In genomic region chr2:47174731-47175361, GRCh38 we compare ENCODE assay signal across 8 cellular contexts. TPM values are rescaled to one million over a fixed set of nuclear protein-coding genes. Genes with fewer than 3 reads are reported as not detected.
DNase-seq lines count a peak whose midpoint lies in the region; ATAC-seq, FAIRE-seq and TF ChIP-seq lines count a peak whose summit lies in the region.

No MANE protein-coding gene starts in this region.

- in situ Hi-C loops in GM23248 (cut with MboI) (no loop called here), K562 (cut with MboI) (no loop called here)

- peak overlapping the region; percentile 99 for H3K27ac ChIP-seq in GM23248
- H3K27ac ChIP-seq in OCI-LY7 (ENCODE audit: low read depth, low read length, poor library complexity, severe bottlenecking) = peak overlapping the region; percentile 92
- H3K27ac ChIP-seq in K562 (ENCODE audit: extremely low read depth, low read depth, low read length) = peak overlapping the region; percentile 100
- H3K27ac ChIP-seq in kidney (ENCODE audit: low read depth in 2 of 2, low read length in 2 of 2) = peak overlapping the region; percentile 50 to 99

- intact Hi-C loops in OCI-LY7 (cut with micrococcal nuclease; ENCODE audit: unreplicated experiment) = no loop called here
- intact Hi-C loops in K562 (cut with micrococcal nuclease) = no loop called here
- intact Hi-C loops in kidney (cut with DNase I) = no loop called here

- H3K4me3 ChIP-seq in BE2C (ENCODE audit: low read depth, low read length) = peak overlapping the region; percentile 99
- H3K4me3 ChIP-seq in GM23248 = peak overlapping the region; percentile 97
- H3K4me3 ChIP-seq in OCI-LY7 (ENCODE audit: low read depth, low read length, poor library complexity, severe bottlenecking) = peak overlapping the region; percentile 98
- peak overlapping the region; percentile 78 for H3K4me3 ChIP-seq in K562
- peak overlapping the region; percentile 90 to 95 for H3K4me3 ChIP-seq in kidney (ENCODE audit: low read length in 2 of 2)

- no TSS peak for BruUV-seq in OCI-LY7 (replicated peaks; lab: Mats Ljungman, UMichigan)
- no TSS peak for BruUV-seq in K562 (replicated peaks; lab: Mats Ljungman, UMichigan)

- FAIRE-seq in K562 (lab: Jason Lieb, UNC) (peak; percentile 6), kidney (lab: Jason Lieb, UNC) (no peak)

- H3K9ac ChIP-seq in GM23248 = peak overlapping the region; percentile 99
- H3K9ac ChIP-seq in K562 (ENCODE audit: insufficient read depth in 1 of 2, low read depth in 2 of 2, low read length in 2 of 2) = peak overlapping the region; percentile 86 to 100
- peak overlapping the region; percentile 38 to 94 for H3K9ac ChIP-seq in kidney (ENCODE audit: low read length in 2 of 2)

- POLR2A ChIA-PET in OCI-LY7 (lab: Charles Lee) = interaction anchor here (0.7 to 1.4 kb wide), 4 partner anchors 10 to 540 kb away, joined by 3 to 4 read pairs (median 3); no protein-coding TSS in a partner anchor
- POLR2A ChIA-PET in K562 (lab: Yijun Ruan, JAX) = no interaction called here

- TF ChIP-seq RAD21 in K562 (CRISPR knock-in tag; conservative IDR thresholded peaks at IDR 0.05 in 1 of 2, IDR thresholded peaks at IDR 0.05 in 1 of 2) = no peak

- no peaks in the 10 kb centered on the region for H3K9me1 ChIP-seq in K562 (ENCODE audit: control insufficient read depth, insufficient read depth, low read length)

- CTCF ChIA-PET in OCI-LY7 (lab: Charles Lee; ENCODE audit: unreplicated experiment) = no interaction called here
- CTCF ChIA-PET in K562 (lab: Yijun Ruan, JAX; ENCODE audit: low intra/inter-chr PET ratio) = interaction anchor here (1.1 kb wide), 1 partner anchor 98 kb away, joined by 3 read pairs; no protein-coding TSS in a partner anchor

- peak; percentile 57 for ATAC-seq in K562
- no peak for ATAC-seq in GM21619 (IDR thresholded peaks at IDR 0.05; ENCODE audit: unreplicated experiment)
- ATAC-seq in activated CD4-positive, CD25-positive, alpha-beta regulatory T cell treated with anti-CD3 and anti-CD28 coated beads, Interleukin-2, amount 50 U/mL, for 24 hours = no peak

- whole genome bisulfite sequencing in GM23248 (ENCODE audit: low coverage in 1 of 2, low lambda C conversion rate in 2 of 2, missing lambda C conversion rate in 2 of 2), 2 experiments = 2% methylated on average over 15 of the region's 15 CpGs
- WGBS in K562 (ENCODE audit: insufficient coverage, low coverage, missing lambda C conversion rate) = under 1% methylated on average over 14 of the region's 15 CpGs

- no peak overlapping the region for H2AFZ ChIP-seq in GM23248
- no peak overlapping the region for H2AFZ ChIP-seq in OCI-LY7 (ENCODE audit: low read length)
- H2AFZ ChIP-seq in K562 (ENCODE audit: low read depth, low read length) = no peak overlapping the region

- H3K9me2 ChIP-seq in GM23248 (ENCODE audit: insufficient read depth) = no peaks in the 10 kb centered on the region
- no peaks in the 10 kb centered on the region for H3K9me2 ChIP-seq in OCI-LY7 (ENCODE audit: insufficient read depth, low read length)

- H3K4me2 ChIP-seq in GM23248 (ENCODE audit: unreplicated experiment) (peak overlapping the region; percentile 85), OCI-LY7 (ENCODE audit: low read length) (peak overlapping the region; percentile 83), K562 (ENCODE audit: insufficient read depth, low read length) (peak overlapping the region; percentile 90)

- no peaks in the 10 kb centered on the region for H3K9me3 ChIP-seq in BE2C
- H3K9me3 ChIP-seq in GM23248 (ENCODE audit: low read depth) = no peaks in the 10 kb centered on the region
- no peaks in the 10 kb centered on the region for H3K9me3 ChIP-seq in OCI-LY7 (ENCODE audit: low read length)
- no peaks in the 10 kb centered on the region for H3K9me3 ChIP-seq in K562 (replicated peaks; ENCODE audit: control insufficient read depth, insufficient read depth, low read depth, low read length)
- no peaks in the 10 kb centered on the region for H3K9me3 ChIP-seq in kidney (ENCODE audit: control insufficient read depth in 1 of 2, low read length in 2 of 2)

- H3F3A ChIP-seq in GM23248 (ENCODE audit: insufficient read depth) = peaks cover 55% of the 10 kb centered on the region

- TF ChIP-seq POLR2A in K562 (conservative IDR thresholded peaks at IDR 0.05) = peak; percentile 60

- peaks cover 69% of the 10 kb centered on the region for H3K79me2 ChIP-seq in GM23248 (ENCODE audit: insufficient read depth)
- peaks cover 63% of the 10 kb centered on the region for H3K79me2 ChIP-seq in OCI-LY7 (ENCODE audit: insufficient read depth, low read depth, low read length)
- H3K79me2 ChIP-seq in K562 (ENCODE audit: control insufficient read depth, insufficient read depth, low read length) = peaks cover 67% of the 10 kb centered on the region

- DNase-seq in BE2C = peak; percentile 41
- peak; percentile 82 for DNase-seq in GM23248
- peak; percentile 53 for DNase-seq in OCI-LY7 (ENCODE audit: low spot score)
- peak; percentile 31 to 72 (median 46) for DNase-seq in K562 (ENCODE audit: extremely low read depth in 1 of 4, low spot score in 3 of 4)
- no peak for DNase-seq in kidney
- DNase-seq in stimulated activated CD8-positive, alpha-beta memory T cell treated with anti-CD3 and anti-CD28 coated beads, Interleukin-4, amount 100 ng/mL, for 48 hours = peak; percentile 40

- H3K4me1 ChIP-seq in BE2C = peaks cover 6% of the 10 kb centered on the region
- peaks cover 45% of the 10 kb centered on the region for H3K4me1 ChIP-seq in GM23248 (ENCODE audit: insufficient read depth)
- H3K4me1 ChIP-seq in OCI-LY7 (ENCODE audit: insufficient read depth, low read length, poor library complexity, severe bottlenecking) = peaks cover 64% of the 10 kb centered on the region
- peaks cover 7 to 36% of the 10 kb centered on the region in 2 experiments; a peak in 4 of 5 replicates for H3K4me1 ChIP-seq in K562 (replicated peaks in 1 of 2; ENCODE audit: control insufficient read depth in 2 of 2, insufficient read depth in 2 of 2, low read length in 2 of 2)
- peaks cover 5 to 19% of the 10 kb centered on the region in 2 donors for H3K4me1 ChIP-seq in kidney (ENCODE audit: control insufficient read depth in 1 of 2, insufficient read depth in 1 of 2, low read depth in 1 of 2, low read length in 2 of 2)

- peaks cover 36% of the 10 kb centered on the region for H4K20me1 ChIP-seq in GM23248 (ENCODE audit: insufficient read depth)
- peaks cover 53% of the 10 kb centered on the region for H4K20me1 ChIP-seq in OCI-LY7 (ENCODE audit: insufficient read depth, low read length)
- H4K20me1 ChIP-seq in K562 (replicated peaks; ENCODE audit: control insufficient read depth, insufficient read depth, low read length) = peaks cover 56% of the 10 kb centered on the region

- H3K27me3 ChIP-seq in BE2C (no peaks in the 10 kb centered on the region; the same call in 1 of the 2 replicates), GM23248 (replicated peaks; ENCODE audit: insufficient read depth) (no peaks in the 10 kb centered on the region), K562 (ENCODE audit: control insufficient read depth in 2 of 2, insufficient read depth in 2 of 2, low read length in 2 of 2) (no peaks in the 10 kb centered on the region; a peak in 1 of 5 replicates)

- TF ChIP-seq EP300 in K562 (IDR thresholded peaks at IDR 0.05; ENCODE audit: low read length) = peak; percentile 3; the same call in 1 of the 2 replicates

- H3K36me3 ChIP-seq in BE2C (peaks cover 40% of the 10 kb centered on the region), GM23248 (ENCODE audit: low read depth) (peaks cover 16% of the 10 kb centered on the region; the same call in 1 of the 2 replicates), OCI-LY7 (ENCODE audit: insufficient read depth, low read length) (peaks cover 60% of the 10 kb centered on the region), K562 (ENCODE audit: control insufficient read depth, insufficient read depth, low read length) (peaks cover 43% of the 10 kb centered on the region), kidney (ENCODE audit: control insufficient read depth in 1 of 2, insufficient read depth in 2 of 2, low read length in 2 of 2) (peaks cover 0 to 5% of the 10 kb centered on the region in 2 donors)

- no peak for TF ChIP-seq CTCF in BE2C (IDR thresholded peaks at IDR 0.05; ENCODE audit: low read depth, low read length)
- TF ChIP-seq CTCF in OCI-LY7 (conservative IDR thresholded peaks at IDR 0.05; ENCODE audit: low read length) = no peak
- TF ChIP-seq CTCF in K562 (IDR thresholded peaks at IDR 0.05 in 2 of 3, conservative IDR thresholded peaks at IDR 0.05 in 1 of 3; ENCODE audit: insufficient read depth in 2 of 3, low read depth in 1 of 3, low read length in 3 of 3) = no peak
- no peak for TF ChIP-seq CTCF in kidney (IDR thresholded peaks at IDR 0.05; ENCODE audit: borderline replicate concordance, extremely low read depth, insufficient read depth)

RNA-seq across cellular contexts. Expression of gene CALM2, which starts 1.5 kb away (rescaled TPM):
- 2,068 TPM for polyA plus RNA-seq in BE2C (2012; ENCODE audit: insufficient read depth, insufficient read length, low read depth)
- total RNA-seq in GM23248 (2014; rRNA removed; shearing (Covaris generic)) = 1,056 and 1,083 TPM in 2 replicates
- polyA plus RNA-seq in GM23248 (2016; fragmentation: Nextera tagmentation; extraction: Ambion mirVana) = 2,147 and 2,171 TPM in 2 replicates
- 407 and 572 TPM in 2 replicates for total RNA-seq in OCI-LY7 (2014; rRNA removed; shearing (Covaris generic))
- total RNA-seq in OCI-LY7 (2022) = 562 and 598 TPM in 2 replicates
- total RNA-seq in K562 (2011; cell fraction: chromatin; rRNA removed; ENCODE audit: low replicate concordance) = 47.4 and 171 TPM in 2 replicates
- 27.7 and 36.5 TPM in 2 replicates for total RNA-seq in K562 (2011; cell fraction: nucleolus; rRNA removed)
- 119 and 209 TPM in 2 replicates for total RNA-seq in K562 (2011; cell fraction: nucleoplasm; rRNA removed)
- 304 and 331 TPM in 2 replicates for total RNA-seq in K562 (2014; rRNA removed)
- total RNA-seq in K562 (2014; rRNA removed; fragmentation: Illumina TruSeq; extraction: Trizol) = 656 and 729 TPM in 2 replicates
- 436 and 447 TPM in 2 replicates for total RNA-seq in K562 (2015; rRNA removed; fragmentation: Illumina TruSeq; extraction: Trizol)
- total RNA-seq in K562 (2021) = 357 and 363 TPM in 2 replicates
- polyA plus RNA-seq in K562 (2011; rRNA removed) = 225 and 326 TPM in 2 replicates
- 55.4 and 201 TPM in 2 replicates for polyA plus RNA-seq in K562 (2011; cell fraction: cytosol; rRNA removed)
- polyA plus RNA-seq in K562 (2011; cell fraction: nucleus; rRNA removed) = 55.4 and 96.4 TPM in 2 replicates
- polyA plus RNA-seq in K562 (2012) = 409 and 511 TPM in 2 replicates
- 457 and 479 TPM in 2 replicates for polyA plus RNA-seq in K562 (2014; fragmentation: Illumina TruSeq; extraction: Trizol)
- 1,000 to 10,000 TPM; 1,257 to 1,855 TPM for polyA plus RNA-seq in K562 (2014; fragmentation: Nextera tagmentation; extraction: Ambion mirVana)
- polyA plus RNA-seq in K562 (2014; rRNA removed) = 316 and 329 TPM in 2 replicates
- polyA minus RNA-seq in K562 (2011; rRNA and poly(A)+ RNA removed) = 319 and 344 TPM in 2 replicates
- polyA minus RNA-seq in K562 (2011; cell fraction: cytosol; rRNA and poly(A)+ RNA removed) = 93.9 and 115 TPM in 2 replicates
- 54.7 and 100 TPM in 2 replicates for polyA minus RNA-seq in K562 (2011; cell fraction: nucleus; rRNA and poly(A)+ RNA removed)
- 576 TPM for total RNA-seq in kidney
- 633 TPM for polyA plus RNA-seq in kidney (ENCODE audit: insufficient read depth, low read depth, low replicate concordance)

RNA-seq across cellular contexts. Expression of gene STPG4, which starts 19.7 kb away (rescaled TPM):
- polyA plus RNA-seq in BE2C (2012; ENCODE audit: insufficient read depth, insufficient read length, low read depth) = not detected
- not detected in 2 replicates for total RNA-seq in GM23248 (2014; rRNA removed; shearing (Covaris generic))
- polyA plus RNA-seq in GM23248 (2016; fragmentation: Nextera tagmentation; extraction: Ambion mirVana) (not detected in 2 replicates), K562 (2011; rRNA removed) (not detected in 2 replicates), K562 (2014; fragmentation: Illumina TruSeq; extraction: Trizol) (0.10 TPM in 1 of 2 replicates, not detected in the other), K562 (2014; fragmentation: Nextera tagmentation; extraction: Ambion mirVana) (not detected), K562 (2014; rRNA removed) (0.28 TPM in 1 of 2 replicates, not detected in the other), kidney (ENCODE audit: insufficient read depth, low read depth, low replicate concordance) (not detected)
- 0.08 TPM in 1 of 2 replicates, not detected in the other for total RNA-seq in OCI-LY7 (2014; rRNA removed; shearing (Covaris generic))
- total RNA-seq in OCI-LY7 (2022) (0.68 and 0.72 TPM in 2 replicates), K562 (2014; rRNA removed) (0.68 TPM in 1 of 2 replicates, not detected in the other), K562 (2014; rRNA removed; fragmentation: Illumina TruSeq; extraction: Trizol) (0.22 and 0.38 TPM in 2 replicates), K562 (2015; rRNA removed; fragmentation: Illumina TruSeq; extraction: Trizol) (not detected in 2 replicates), K562 (2021) (not detected in 2 replicates), kidney (not detected)
- 0.51 and 0.72 TPM in 2 replicates for total RNA-seq in K562 (2011; cell fraction: chromatin; rRNA removed; ENCODE audit: low replicate concordance)
- 0.79 TPM in 1 of 2 replicates, not detected in the other for total RNA-seq in K562 (2011; cell fraction: nucleolus; rRNA removed)
- not detected in 2 replicates for total RNA-seq in K562 (2011; cell fraction: nucleoplasm; rRNA removed)
- polyA plus RNA-seq in K562 (2011; cell fraction: cytosol; rRNA removed) = not detected in 2 replicates
- polyA plus RNA-seq in K562 (2011; cell fraction: nucleus; rRNA removed) = 0.24 TPM in 1 of 2 replicates, not detected in the other
- polyA plus RNA-seq in K562 (2012) = 0.26 TPM in 1 of 2 replicates, not detected in the other
- polyA minus RNA-seq in K562 (2011; rRNA and poly(A)+ RNA removed) = 0.33 and 0.39 TPM in 2 replicates
- polyA minus RNA-seq in K562 (2011; cell fraction: cytosol; rRNA and poly(A)+ RNA removed) = not detected in 2 replicates
- 0.44 TPM in 1 of 2 replicates, not detected in the other for polyA minus RNA-seq in K562 (2011; cell fraction: nucleus; rRNA and poly(A)+ RNA removed)
